Comparison of ENCODE assay signal across 31 cellular contexts in the genomic region with DNA sequence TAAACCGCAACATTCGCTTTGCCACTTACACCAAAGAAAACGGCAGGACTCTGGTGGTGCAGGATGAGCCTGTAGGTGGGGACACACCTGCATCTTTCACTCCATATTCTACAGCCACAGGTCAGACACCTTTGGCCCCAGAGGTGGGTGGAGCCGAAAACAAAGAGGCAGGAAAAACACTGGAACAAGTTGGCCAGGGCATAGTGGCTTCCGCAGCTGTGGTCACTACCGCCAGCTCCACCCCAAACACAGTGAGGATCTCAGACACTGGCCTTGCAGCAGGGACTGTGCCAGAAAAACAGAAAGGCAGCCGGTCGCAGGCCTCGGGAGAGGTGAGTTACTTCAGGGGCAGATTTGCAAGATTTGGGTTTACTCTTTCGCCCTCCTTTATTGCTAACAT. TPM values are rescaled to one million over a fixed set of nuclear protein-coding genes. Genes with fewer than 3 reads are reported as not detected.
DNase-seq lines count a peak whose midpoint lies in the region; ATAC-seq, FAIRE-seq and TF ChIP-seq lines count a peak whose summit lies in the region.
"Had no signal": no experiment of that assay in that cellular context is flagged by ENCODE, and none has a peak within 500 bp of the region (broad histone marks: within the 10 kb centered on the region; RNA-seq: fewer than 3 reads in every experiment).

No MANE protein-coding gene starts in this region.

- H3K4me3 Mint-ChIP-seq in brain = no peak overlapping the region
- no peak overlapping the region for H3K4me3 Mint-ChIP-seq in stimulated activated memory B cell treated with anti-CD40 and anti-IgM and Interleukin-4, amounts not matched to agents 10 μg/mL and 1 μg/mL and 100 μg/mL, for 72 hours
- H3K4me3 Mint-ChIP-seq in activated CD4-positive, alpha-beta T cell treated with anti-CD3 and anti-CD28 coated beads, Interleukin-2, amount 10 ng/mL, durations not matched to agents 7 days and 5 days = no peak overlapping the region
- H3K4me3 Mint-ChIP-seq: activated CD4-positive, alpha-beta memory T cell treated with anti-CD3 and anti-CD28 coated beads, Interleukin-2, amount 10 ng/mL, durations not matched to agents 7 days and 5 days; neural progenitor cell; stimulated activated naive CD8-positive, alpha-beta T cell treated with anti-CD3 and anti-CD28 coated beads, Interleukin-15, Interleukin-2, amounts not matched to agents 100 ng/mL and 50 ng/mL, for 24 hours; T-cell had no signal

- DNase-seq in RWPE1 (ENCODE audit: low spot score) = no peak
- no peak for DNase-seq in left lobe of liver (ENCODE audit: low spot score)
- DNase-seq in activated CD4-positive, alpha-beta T cell treated with anti-CD3 and anti-CD28 coated beads, Interleukin-2, amount 10 ng/mL, durations not matched to agents 7 days and 5 days = no peak
- no peak for DNase-seq in kidney
- DNase-seq: activated CD4-positive, alpha-beta memory T cell treated with anti-CD3 and anti-CD28 coated beads, Interleukin-2, amount 10 ng/mL, durations not matched to agents 7 days and 5 days; activated CD8-positive, alpha-beta memory T cell treated with anti-CD3 and anti-CD28 coated beads, Interleukin-2, amount 50 U/mL, for 48 hours; activated naive CD4-positive, alpha-beta T cell treated with anti-CD3 and anti-CD28 coated beads, Interleukin-2, amount 50 U/mL, for 16 hours; amniotic stem cell; DMS79; GF-D8; glutamatergic neuron; islet precursor cell; MM.1S; NCI-H1417 treated with DMSO at 0.1 percent for 48 hours; NCI-H774; stimulated activated CD4-positive, alpha-beta T cell treated with anti-CD3 and anti-CD28 coated beads, Interleukin-15, amount 100 ng/mL, for 24 hours; T-cell; transverse colon had no signal

- no peaks in the 10 kb centered on the region for H3K9me3 Mint-ChIP-seq in brain
- H3K9me3 Mint-ChIP-seq in stimulated activated memory B cell treated with anti-CD40 and anti-IgM and Interleukin-4, amounts not matched to agents 10 μg/mL and 1 μg/mL and 100 μg/mL, for 72 hours = no peaks in the 10 kb centered on the region
- no peaks in the 10 kb centered on the region for H3K9me3 Mint-ChIP-seq in activated CD4-positive, alpha-beta T cell treated with anti-CD3 and anti-CD28 coated beads, Interleukin-2, amount 10 ng/mL, durations not matched to agents 7 days and 5 days
- H3K9me3 Mint-ChIP-seq: activated CD4-positive, alpha-beta memory T cell treated with anti-CD3 and anti-CD28 coated beads, Interleukin-2, amount 10 ng/mL, durations not matched to agents 7 days and 5 days; neural progenitor cell; stimulated activated naive CD8-positive, alpha-beta T cell treated with anti-CD3 and anti-CD28 coated beads, Interleukin-15, Interleukin-2, amounts not matched to agents 100 ng/mL and 50 ng/mL, for 24 hours; T-cell had no signal

- peak; percentile 36 for ATAC-seq in left lobe of liver
- ATAC-seq in stimulated activated memory B cell treated with anti-CD40 and anti-IgM and Interleukin-4, amounts not matched to agents 10 μg/mL and 1 μg/mL and 100 μg/mL, for 72 hours = no peak
- ATAC-seq in HG02588 (IDR thresholded peaks at IDR 0.05; ENCODE audit: unreplicated experiment) = no peak
- ATAC-seq: activated CD4-positive, CD25-positive, alpha-beta regulatory T cell treated with anti-CD3 and anti-CD28 coated beads, Interleukin-2, amount 50 U/mL, for 24 hours; T-cell had no signal

- no peak overlapping the region for H3K9ac ChIP-seq in kidney (ENCODE audit: low read length in 2 of 2)
- H3K9ac ChIP-seq: KMS-11, neural progenitor cell had no signal

- H3K27me3 Mint-ChIP-seq in brain = peaks cover 2% of the 10 kb centered on the region
- no peaks in the 10 kb centered on the region for H3K27me3 Mint-ChIP-seq in stimulated activated memory B cell treated with anti-CD40 and anti-IgM and Interleukin-4, amounts not matched to agents 10 μg/mL and 1 μg/mL and 100 μg/mL, for 72 hours
- no peaks in the 10 kb centered on the region for H3K27me3 Mint-ChIP-seq in activated CD4-positive, alpha-beta T cell treated with anti-CD3 and anti-CD28 coated beads, Interleukin-2, amount 10 ng/mL, durations not matched to agents 7 days and 5 days
- H3K27me3 Mint-ChIP-seq: activated CD4-positive, alpha-beta memory T cell treated with anti-CD3 and anti-CD28 coated beads, Interleukin-2, amount 10 ng/mL, durations not matched to agents 7 days and 5 days; progenitor cell of endocrine pancreas; stimulated activated naive CD8-positive, alpha-beta T cell treated with anti-CD3 and anti-CD28 coated beads, Interleukin-15, Interleukin-2, amounts not matched to agents 100 ng/mL and 50 ng/mL, for 24 hours; T-cell had no signal

- no peak overlapping the region for H3K4me3 ChIP-seq in kidney (ENCODE audit: low read length in 2 of 2)
- H3K4me3 ChIP-seq: lung, neural progenitor cell, SJSA1, transverse colon had no signal

- H3K4me1 Mint-ChIP-seq in brain = peaks cover 9% of the 10 kb centered on the region
- H3K4me1 Mint-ChIP-seq in stimulated activated memory B cell treated with anti-CD40 and anti-IgM and Interleukin-4, amounts not matched to agents 10 μg/mL and 1 μg/mL and 100 μg/mL, for 72 hours = no peaks in the 10 kb centered on the region
- no peaks in the 10 kb centered on the region for H3K4me1 Mint-ChIP-seq in activated CD4-positive, alpha-beta T cell treated with anti-CD3 and anti-CD28 coated beads, Interleukin-2, amount 10 ng/mL, durations not matched to agents 7 days and 5 days
- H3K4me1 Mint-ChIP-seq: activated CD4-positive, alpha-beta memory T cell treated with anti-CD3 and anti-CD28 coated beads, Interleukin-2, amount 10 ng/mL, durations not matched to agents 7 days and 5 days; neural progenitor cell; T-cell had no signal

- TF ChIP-seq CTCF in RWPE1 (conservative IDR thresholded peaks at IDR 0.05; ENCODE audit: low read depth) (no peak), brain (conservative IDR thresholded peaks at IDR 0.05) (no peak), kidney (IDR thresholded peaks at IDR 0.05; ENCODE audit: borderline replicate concordance, extremely low read depth, insufficient read depth) (no peak)

- intact Hi-C loops in kidney (cut with DNase I) = no loop called here

- peaks cover 30 to 39% of the 10 kb centered on the region in 2 donors for H3K36me3 ChIP-seq in kidney (ENCODE audit: control insufficient read depth in 1 of 2, insufficient read depth in 2 of 2, low read length in 2 of 2)

- H3K27ac Mint-ChIP-seq in brain = peak overlapping the region in 3 of 5 experiments; percentile 42 to 68 (median 51)
- H3K27ac Mint-ChIP-seq in stimulated activated memory B cell treated with anti-CD40 and anti-IgM and Interleukin-4, amounts not matched to agents 10 μg/mL and 1 μg/mL and 100 μg/mL, for 72 hours = peak overlapping the region; percentile 31
- H3K27ac Mint-ChIP-seq in activated CD4-positive, alpha-beta T cell treated with anti-CD3 and anti-CD28 coated beads, Interleukin-2, amount 10 ng/mL, durations not matched to agents 7 days and 5 days = no peak overlapping the region
- H3K27ac Mint-ChIP-seq: activated CD4-positive, alpha-beta memory T cell treated with anti-CD3 and anti-CD28 coated beads, Interleukin-2, amount 10 ng/mL, durations not matched to agents 7 days and 5 days; neural progenitor cell; stimulated activated naive CD8-positive, alpha-beta T cell treated with anti-CD3 and anti-CD28 coated beads, Interleukin-15, Interleukin-2, amounts not matched to agents 100 ng/mL and 50 ng/mL, for 24 hours; T-cell had no signal

- H3K36me3 Mint-ChIP-seq in brain = peaks cover 63% of the 10 kb centered on the region
- peaks cover 56% of the 10 kb centered on the region for H3K36me3 Mint-ChIP-seq in stimulated activated memory B cell treated with anti-CD40 and anti-IgM and Interleukin-4, amounts not matched to agents 10 μg/mL and 1 μg/mL and 100 μg/mL, for 72 hours
- H3K36me3 Mint-ChIP-seq in activated CD4-positive, alpha-beta T cell treated with anti-CD3 and anti-CD28 coated beads, Interleukin-2, amount 10 ng/mL, durations not matched to agents 7 days and 5 days (ENCODE audit: low read depth) = peaks cover 41% of the 10 kb centered on the region

- CTCF ChIA-PET in RWPE1 (lab: Yijun Ruan, JAX) = interaction anchor here (0.6 to 0.7 kb wide), 2 partner anchors 132 to 184 kb away, joined by 3 read pairs; no protein-coding TSS in a partner anchor
- CTCF ChIA-PET in activated CD4-positive, alpha-beta T cell treated with anti-CD3 and anti-CD28 coated beads, Interleukin-2, amount 10 ng/mL, durations not matched to agents 7 days and 5 days (lab: Charles Lee) = interaction anchor here (0.7 to 12.3 kb wide), 3 partner anchors 13 to 33 kb away, joined by 3 to 73 read pairs (median 4); a partner anchor contains a TSS

- POLR2A ChIA-PET in RWPE1 (lab: Yijun Ruan, JAX; ENCODE audit: low non-redundant PET) = interaction anchor here (0.6 kb wide), 1 partner anchor 574 kb away, joined by 6 read pairs; no protein-coding TSS in a partner anchor
- POLR2A ChIA-PET in activated CD4-positive, alpha-beta T cell treated with anti-CD3 and anti-CD28 coated beads, Interleukin-2, amount 10 ng/mL, durations not matched to agents 7 days and 5 days (lab: Charles Lee) = no interaction called here

- H3K9me3 ChIP-seq in kidney (ENCODE audit: control insufficient read depth in 1 of 2, low read length in 2 of 2) = no peaks in the 10 kb centered on the region
- H3K9me3 ChIP-seq: Caco-2, SJSA1, transverse colon had no signal

- H3K27ac ChIP-seq in RWPE1 (peak overlapping the region; percentile 12; the same call in 1 of the 2 replicates), kidney (ENCODE audit: low read depth in 2 of 2, low read length in 2 of 2) (no peak overlapping the region)
- H3K27ac ChIP-seq: KMS-11, neural progenitor cell, SJSA1, transverse colon had no signal

- H3K4me1 ChIP-seq in kidney (ENCODE audit: control insufficient read depth in 1 of 2, insufficient read depth in 1 of 2, low read depth in 1 of 2, low read length in 2 of 2) = no peaks in the 10 kb centered on the region
- H3K4me1 ChIP-seq: Caco-2, neural progenitor cell, transverse colon had no signal

- no peak for FAIRE-seq in kidney (lab: Jason Lieb, UNC)
- FAIRE-seq: GM18507, HTR-8/SVneo had no signal

RNA-seq across cellular contexts. Expression of a gene that starts 33.8 kb away (rescaled TPM):
- 44.3 TPM for polyA plus RNA-seq in brain (ENCODE audit: insufficient read depth, low read depth, low replicate concordance)
- total RNA-seq in left lobe of liver = 16.3 TPM
- 10 to 100 TPM; 60.4 to 65.7 TPM for total RNA-seq in activated CD4-positive, alpha-beta T cell treated with anti-CD3 and anti-CD28 coated beads, Interleukin-2, amount 10 ng/mL, durations not matched to agents 7 days and 5 days
- 69.6 TPM for total RNA-seq in kidney
- 18.5 TPM for polyA plus RNA-seq in kidney (ENCODE audit: insufficient read depth, low read depth, low replicate concordance)

RNA-seq across cellular contexts. Expression of a gene that starts 48.2 kb away (rescaled TPM):
- polyA plus RNA-seq in brain (ENCODE audit: insufficient read depth, low read depth, low replicate concordance) (20.9 TPM), kidney (ENCODE audit: insufficient read depth, low read depth, low replicate concordance) (8.1 TPM)
- total RNA-seq in left lobe of liver (10.4 TPM), kidney (18.9 TPM)
- 10 to 100 TPM; 23.7 to 25.5 TPM for total RNA-seq in activated CD4-positive, alpha-beta T cell treated with anti-CD3 and anti-CD28 coated beads, Interleukin-2, amount 10 ng/mL, durations not matched to agents 7 days and 5 days

RNA-seq across cellular contexts. Expression of a gene that starts 52.6 kb away (rescaled TPM):
- polyA plus RNA-seq in brain (ENCODE audit: insufficient read depth, low read depth, low replicate concordance) (111 TPM), kidney (ENCODE audit: insufficient read depth, low read depth, low replicate concordance) (8.8 TPM)
- total RNA-seq in left lobe of liver (not detected), kidney (1.9 TPM)
- total RNA-seq in activated CD4-positive, alpha-beta T cell treated with anti-CD3 and anti-CD28 coated beads, Interleukin-2, amount 10 ng/mL, durations not matched to agents 7 days and 5 days = under 1 TPM; 0.62 to 0.77 TPM

RNA-seq across cellular contexts. Expression of a gene that starts 54.7 kb away (rescaled TPM):
- polyA plus RNA-seq in brain (ENCODE audit: insufficient read depth, low read depth, low replicate concordance) = 13.2 TPM
- total RNA-seq in left lobe of liver = not detected
- 10 to 100 TPM; 15.8 to 19.0 TPM for total RNA-seq in activated CD4-positive, alpha-beta T cell treated with anti-CD3 and anti-CD28 coated beads, Interleukin-2, amount 10 ng/mL, durations not matched to agents 7 days and 5 days
- 0.25 TPM for total RNA-seq in kidney
- not detected for polyA plus RNA-seq in kidney (ENCODE audit: insufficient read depth, low read depth, low replicate concordance)
